17 cellular contexts compared by ENCODE assay signal in genomic region chr3:64666171-64666581, GRCh38. TPM values are rescaled to one million over a fixed set of nuclear protein-coding genes. Genes with fewer than 3 reads are reported as not detected.
DNase-seq lines count a peak whose midpoint lies in the region; ATAC-seq and TF ChIP-seq lines count a peak whose summit lies in the region.
"Had no signal": no experiment of that assay in that cellular context is flagged by ENCODE, and none has a peak within 500 bp of the region (broad histone marks: within the 10 kb centered on the region; RNA-seq: fewer than 3 reads in every experiment).

No MANE protein-coding gene starts in this region.

- H4K20me1 ChIP-seq in SK-N-SH (ENCODE audit: insufficient read depth) = no peaks in the 10 kb centered on the region

- peak overlapping the region in 1 of 2 experiments; percentile 24; a peak in 2 of 4 replicates for H3K27ac ChIP-seq in SK-N-SH (ENCODE audit: low read depth in 2 of 2, low read length in 1 of 2)
- peak overlapping the region; percentile 62 for H3K27ac ChIP-seq in rectal smooth muscle tissue (ENCODE audit: low read depth, low read length)
- no peak overlapping the region for H3K27ac ChIP-seq in adrenal gland
- H3K27ac ChIP-seq: KMS-11, RWPE1 had no signal

- POLR2A ChIA-PET in SK-N-SH (lab: Yijun Ruan, JAX) = no interaction called here

- no peak overlapping the region for H3K4me3 ChIP-seq in SK-N-SH (ENCODE audit: low read depth in 2 of 2, low read length in 1 of 2)
- no peak overlapping the region for H3K4me3 ChIP-seq in fibroblast of villous mesenchyme (ENCODE audit: low read depth, low read length)
- H3K4me3 ChIP-seq in rectal smooth muscle tissue (ENCODE audit: low read length) = no peak overlapping the region
- H3K4me3 ChIP-seq in adrenal gland = no peak overlapping the region
- H3K4me3 ChIP-seq: ascending aorta had no signal

- no peaks in the 10 kb centered on the region for H3K9me3 ChIP-seq in SK-N-SH
- no peaks in the 10 kb centered on the region for H3K9me3 ChIP-seq in adrenal gland (replicated peaks in 1 of 3)
- H3K9me3 ChIP-seq: ascending aorta, BE2C had no signal

- H3K4me1 ChIP-seq in SK-N-SH (ENCODE audit: control insufficient read depth in 1 of 2, insufficient read depth in 2 of 2, low read depth in 1 of 2, low read length in 1 of 2) (peaks cover 0 to 28% of the 10 kb centered on the region in 2 experiments; a peak in 2 of 4 replicates), rectal smooth muscle tissue (ENCODE audit: control insufficient read depth, insufficient read depth, low read length) (peaks cover 14% of the 10 kb centered on the region), adrenal gland (replicated peaks in 1 of 2) (no peaks in the 10 kb centered on the region)
- H3K4me1 ChIP-seq: BE2C had no signal

- no peaks in the 10 kb centered on the region for H3K27me3 ChIP-seq in SK-N-SH (ENCODE audit: insufficient read depth)
- H3K27me3 ChIP-seq in rectal smooth muscle tissue (ENCODE audit: control insufficient read depth, insufficient read depth, low read length) = no peaks in the 10 kb centered on the region
- H3K27me3 ChIP-seq in adrenal gland = no peaks in the 10 kb centered on the region
- H3K27me3 ChIP-seq: ascending aorta, BE2C had no signal

- H2AFZ ChIP-seq in SK-N-SH (ENCODE audit: low read depth) = peak overlapping the region; percentile 23; the same call in 1 of the 2 replicates

- no peaks in the 10 kb centered on the region for H3K9me2 ChIP-seq in SK-N-SH

- TF ChIP-seq CTCF in SK-N-SH (IDR thresholded peaks at IDR 0.05) = no peak
- no peak for TF ChIP-seq CTCF in fibroblast of villous mesenchyme (IDR thresholded peaks at IDR 0.05; ENCODE audit: insufficient read depth, low read depth, low read length)
- TF ChIP-seq CTCF in adrenal gland (IDR thresholded peaks at IDR 0.05) = no peak

- CTCF ChIA-PET in SK-N-SH (lab: Yijun Ruan, JAX) = interaction anchor here (0.7 to 0.9 kb wide), 2 partner anchors 115 to 133 kb away, joined by 3 read pairs; no protein-coding TSS in a partner anchor

- DNase-seq in DMS79 (lab: John Stamatoyannopoulos, UW) (peak; percentile 68), SK-N-SH (no peak), fibroblast of villous mesenchyme (ENCODE audit: low read depth) (peak; percentile 34), adrenal gland (no peak), activated gamma-delta T cell (lab: John Stamatoyannopoulos, UW) (no peak), DMS 273 (lab: John Stamatoyannopoulos, UW; ENCODE audit: unreplicated experiment) (no peak)
- DNase-seq: activated CD4-positive, alpha-beta memory T cell treated with anti-CD3 and anti-CD28 coated beads, Interleukin-2, amount 10 ng/mL, durations not matched to agents 7 days and 5 days; BE2C; midbrain; NCI-H1694; NCI-H526 treated with DMSO at 0.1 percent for 48 hours; T-helper 9 cell had no signal

- H3K9ac ChIP-seq in SK-N-SH = no peak overlapping the region
- H3K9ac ChIP-seq in rectal smooth muscle tissue (ENCODE audit: low read length) = no peak overlapping the region
- H3K9ac ChIP-seq: KMS-11 had no signal

- no peaks in the 10 kb centered on the region for H3F3A ChIP-seq in SK-N-SH (replicated peaks; ENCODE audit: insufficient read depth)

- H3K79me2 ChIP-seq in SK-N-SH (ENCODE audit: insufficient read depth) = peaks cover 6% of the 10 kb centered on the region; the same call in 1 of the 2 replicates

- no peak for TF ChIP-seq POLR2A in adrenal gland (IDR thresholded peaks at IDR 0.05)

- no peak for TF ChIP-seq RAD21 in SK-N-SH (IDR thresholded peaks at IDR 0.05; ENCODE audit: low read length)

- 66% methylated on average over 4 of the region's 4 CpGs for WGBS in SK-N-SH (ENCODE audit: low lambda C conversion rate)
- WGBS in adrenal gland, 4 donors = 66 to 78% (median 71%) methylated on average over 4 of the region's 4 CpGs

- TF ChIP-seq EP300 in SK-N-SH (IDR thresholded peaks at IDR 0.05; ENCODE audit: borderline replicate concordance in 1 of 2, low read depth in 1 of 2, low read length in 1 of 2) = no peak

- peaks cover 25 to 42% of the 10 kb centered on the region in 2 experiments for H3K36me3 ChIP-seq in SK-N-SH (replicated peaks in 1 of 2; ENCODE audit: control insufficient read depth in 1 of 2, insufficient read depth in 2 of 2, low read length in 1 of 2)
- H3K36me3 ChIP-seq in rectal smooth muscle tissue (ENCODE audit: control insufficient read depth, insufficient read depth, low read length) = no peaks in the 10 kb centered on the region
- H3K36me3 ChIP-seq in adrenal gland (replicated peaks in 1 of 2) = no peaks in the 10 kb centered on the region
- H3K36me3 ChIP-seq: ascending aorta had no signal

- no peak for ATAC-seq in GM18867 (IDR thresholded peaks at IDR 0.05; ENCODE audit: unreplicated experiment)

- intact Hi-C loops in adrenal gland (cut with DNase I) = no loop called here

- no peak overlapping the region for H3K4me2 ChIP-seq in SK-N-SH
- H3K4me2 ChIP-seq: KMS-11 had no signal

TF ChIP-seq in SK-N-SH, 30 proteins besides CTCF, POLR2A, EP300 and RAD21:
- TF ChIP-seq POLR2AphosphoS5 (IDR thresholded peaks at IDR 0.05; ENCODE audit: low read depth, low read length) (no peak), REST (IDR thresholded peaks at IDR 0.05; ENCODE audit: low read depth, low read length) (no peak), CHD2 (IDR thresholded peaks at IDR 0.05; ENCODE audit: low read length, partially characterized antibody) (no peak), SMC3 (IDR thresholded peaks at IDR 0.05; ENCODE audit: low read depth, low read length) (no peak), EZH2phosphoT487 (IDR thresholded peaks at IDR 0.05; ENCODE audit: borderline replicate concordance, low read depth) (no peak), RCOR1 (IDR thresholded peaks at IDR 0.05; ENCODE audit: low read length) (no peak), JUND (IDR thresholded peaks at IDR 0.05) (no peak)

RNA-seq across cellular contexts. Expression of gene ADAMTS9, which starts 21.6 kb away (rescaled TPM):
- polyA plus RNA-seq in SK-N-SH (2012; rRNA removed) = 4.1 and 7.1 TPM in 2 replicates
- polyA plus RNA-seq in SK-N-SH (2012; cell fraction: cytosol; rRNA removed) = 8.7 and 13.3 TPM in 2 replicates
- 9.3 and 9.7 TPM in 2 replicates for polyA plus RNA-seq in SK-N-SH (2012; cell fraction: nucleus; rRNA removed)
- total RNA-seq in fibroblast of villous mesenchyme = 1.7 and 1.9 TPM in 2 replicates
- 10 to 100 TPM in 7 of 8 donors, 1 to 10 TPM in 1; 5.1 to 51.2 (median 18.0) TPM for total RNA-seq in adrenal gland
- 10 to 100 TPM; 16.8 to 37.8 (median 29.9) TPM for polyA plus RNA-seq in adrenal gland
- total RNA-seq: activated CD4-positive, alpha-beta memory T cell treated with anti-CD3 and anti-CD28 coated beads, Interleukin-2, amount 10 ng/mL, durations not matched to agents 7 days and 5 days had no signal

Comparison
In these comparisons a context has a peak if more than half of its experiments do, and no peak if none do; other contexts are left out.
1. DNase-seq: peak in DMS79 (single experiment) and fibroblast of villous mesenchyme (single experiment); none in SK-N-SH (single experiment), adrenal gland (0 of 7), activated gamma-delta T cell (single experiment) and DMS 273 (single experiment).